ENCODE assay signal across 9 cellular contexts in genomic region chr2:171723724-171724683, GRCh38. TPM values are rescaled to one million over a fixed set of nuclear protein-coding genes. Genes with fewer than 3 reads are reported as not detected.
A peak's percentile ranks its signal among the peaks of the same experiment; 100 is the strongest.
DNase-seq lines count a peak whose midpoint lies in the region; ATAC-seq and TF ChIP-seq lines count a peak whose summit lies in the region.
"Had no signal": no experiment of that assay in that cellular context is flagged by ENCODE, and none has a peak within 500 bp of the region (broad histone marks: within the 10 kb centered on the region; RNA-seq: fewer than 3 reads in every experiment).

No MANE protein-coding gene starts in this region.

- peaks cover 5% of the 10 kb centered on the region; the same call in 2 of the 3 replicates for H3K36me3 Mint-ChIP-seq in GM23338 (ENCODE audit: low read depth)
- peaks cover 13% of the 10 kb centered on the region for H3K36me3 Mint-ChIP-seq in natural killer cell treated with Interleukin-12 subunit alpha and Interleukin-12 subunit beta and Interleukin-15 and Interleukin-18, amount 100 ng/mL, for 72 hours

- H3K4me2 ChIP-seq in GM23338 (no peak overlapping the region), mesendoderm (ENCODE audit: low read length) (no peak overlapping the region)

- no peak overlapping the region for H3K27ac ChIP-seq in GM23338 (ENCODE audit: low read depth)
- no peak overlapping the region for H3K27ac ChIP-seq in brain microvascular endothelial cell
- H3K27ac ChIP-seq in mesendoderm (ENCODE audit: low read depth, low read length), result no peak overlapping the region

- H3K56ac ChIP-seq in mesendoderm (ENCODE audit: low read length), result no peak overlapping the region

- peaks cover 8% of the 10 kb centered on the region for H3K4me1 Mint-ChIP-seq in GM23338
- H3K4me1 Mint-ChIP-seq in natural killer cell treated with Interleukin-12 subunit alpha and Interleukin-12 subunit beta and Interleukin-15 and Interleukin-18, amount 100 ng/mL, for 72 hours (ENCODE audit: low read depth in 2 of 2), result no peaks in the 10 kb centered on the region

- H3K79me2 ChIP-seq in GM23338 (replicated peaks; ENCODE audit: insufficient read depth) (no peaks in the 10 kb centered on the region), mesendoderm (ENCODE audit: control insufficient read depth, insufficient read depth, low read length) (no peaks in the 10 kb centered on the region)

- WGBS in mesendoderm (ENCODE audit: extremely low coverage, insufficient coverage, low lambda C conversion rate), result no CpG with 5 or more reads among the region's 12 CpGs

- H3K4me3 ChIP-seq in GM23338, result no peak overlapping the region
- H3K4me3 ChIP-seq in brain microvascular endothelial cell (ENCODE audit: low read depth, low read length), result no peak overlapping the region
- H3K4me3 ChIP-seq in mesendoderm (ENCODE audit: low read length), result no peak overlapping the region

- H3K18ac ChIP-seq in mesendoderm (ENCODE audit: low read length), result no peak overlapping the region

- H3K23ac ChIP-seq in mesendoderm (ENCODE audit: low read length), result no peak overlapping the region

- peak overlapping the region; percentile 28; the same call in 1 of the 2 replicates for H3K27ac Mint-ChIP-seq in GM23338
- no peak overlapping the region for H3K27ac Mint-ChIP-seq in natural killer cell treated with Interleukin-12 subunit alpha and Interleukin-12 subunit beta and Interleukin-15 and Interleukin-18, amount 100 ng/mL, for 72 hours
- H3K27ac Mint-ChIP-seq: activated T-cell treated with anti-CD3 and anti-CD28 coated beads, Interleukin-2, amount 50 U/mL, for 72 hours had no signal

- H3F3A ChIP-seq in GM23338 (replicated peaks; ENCODE audit: low read depth), result no peaks in the 10 kb centered on the region

- H3K9ac ChIP-seq in mesendoderm (ENCODE audit: low read length), result no peak overlapping the region

- H3K36me3 ChIP-seq in GM23338 (ENCODE audit: insufficient read depth) (peaks cover 24% of the 10 kb centered on the region; the same call in 1 of the 2 replicates), brain microvascular endothelial cell (replicated peaks) (peaks cover 10% of the 10 kb centered on the region), mesendoderm (ENCODE audit: control insufficient read depth, insufficient read depth, low read length) (no peaks in the 10 kb centered on the region)

- H4K5ac ChIP-seq in mesendoderm (ENCODE audit: low read length), result no peak overlapping the region

- TF ChIP-seq CTCF in GM23338 (conservative IDR thresholded peaks at IDR 0.05; ENCODE audit: low read depth in 2 of 2), result peak in 1 of 2 experiments; percentile 52; a peak in 2 of 4 replicates
- TF ChIP-seq CTCF in brain microvascular endothelial cell (IDR thresholded peaks at IDR 0.05; ENCODE audit: low read depth, low read length, missing control alignments), result no peak

- H2AFZ ChIP-seq in GM23338, result no peak overlapping the region

- in situ Hi-C loops in brain microvascular endothelial cell (cut with HindIII; ENCODE audit: low pct_ligation_motif_present, low sequenced_read_pairs), result no loop called here

- H2BK120ac ChIP-seq in mesendoderm (ENCODE audit: low read depth, low read length), result no peak overlapping the region

- no peak overlapping the region for H2BK5ac ChIP-seq in mesendoderm (ENCODE audit: low read length)

- no peaks in the 10 kb centered on the region for H3K9me3 Mint-ChIP-seq in GM23338
- H3K9me3 Mint-ChIP-seq in natural killer cell treated with Interleukin-12 subunit alpha and Interleukin-12 subunit beta and Interleukin-15 and Interleukin-18, amount 100 ng/mL, for 72 hours, result no peaks in the 10 kb centered on the region
- H3K9me3 Mint-ChIP-seq: activated T-cell treated with anti-CD3 and anti-CD28 coated beads, Interleukin-2, amount 50 U/mL, for 72 hours had no signal

- no peak overlapping the region for H3K4me3 Mint-ChIP-seq in GM23338
- H3K4me3 Mint-ChIP-seq in natural killer cell treated with Interleukin-12 subunit alpha and Interleukin-12 subunit beta and Interleukin-15 and Interleukin-18, amount 100 ng/mL, for 72 hours, result no peak overlapping the region
- H3K4me3 Mint-ChIP-seq: activated T-cell treated with anti-CD3 and anti-CD28 coated beads, Interleukin-2, amount 50 U/mL, for 72 hours had no signal

- H3K27me3 ChIP-seq in GM23338 (ENCODE audit: insufficient read depth) (no peaks in the 10 kb centered on the region), brain microvascular endothelial cell (replicated peaks) (no peaks in the 10 kb centered on the region), mesendoderm (ENCODE audit: insufficient read depth, low read length, poor library complexity) (no peaks in the 10 kb centered on the region)

- H3K9me2 ChIP-seq in GM23338 (ENCODE audit: insufficient read depth), result no peaks in the 10 kb centered on the region

- H3K4ac ChIP-seq in mesendoderm (ENCODE audit: low read depth, low read length), result no peak overlapping the region

- no peaks in the 10 kb centered on the region for H4K20me1 ChIP-seq in GM23338 (replicated peaks; ENCODE audit: insufficient read depth)

- H3K4me1 ChIP-seq in GM23338 (ENCODE audit: insufficient read depth), result no peaks in the 10 kb centered on the region
- no peaks in the 10 kb centered on the region for H3K4me1 ChIP-seq in mesendoderm (ENCODE audit: control insufficient read depth, low read depth, low read length)

- no peak overlapping the region for H2AK5ac ChIP-seq in mesendoderm (ENCODE audit: low read length)

- H3K27me3 Mint-ChIP-seq in GM23338 (ENCODE audit: insufficient read depth, low read depth, poor library complexity), result no peaks in the 10 kb centered on the region
- H3K27me3 Mint-ChIP-seq in natural killer cell treated with Interleukin-12 subunit alpha and Interleukin-12 subunit beta and Interleukin-15 and Interleukin-18, amount 100 ng/mL, for 72 hours, result no peaks in the 10 kb centered on the region

- H2BK15ac ChIP-seq in mesendoderm (replicated peaks; ENCODE audit: low read depth), result no peak overlapping the region

- ATAC-seq in GM23338, result peak; percentile 90
- no peak for ATAC-seq in HG03039 (IDR thresholded peaks at IDR 0.05; ENCODE audit: unreplicated experiment)
- ATAC-seq in GM21619 (IDR thresholded peaks at IDR 0.05; ENCODE audit: unreplicated experiment), result no peak
- ATAC-seq in natural killer cell treated with Interleukin-12 subunit alpha and Interleukin-12 subunit beta and Interleukin-15 and Interleukin-18, amount 100 ng/mL, for 72 hours, result no peak
- ATAC-seq: activated T-cell treated with anti-CD3 and anti-CD28 coated beads, Interleukin-2, amount 50 U/mL, for 72 hours had no signal

- peaks cover 2% of the 10 kb centered on the region for H3K79me1 ChIP-seq in mesendoderm (ENCODE audit: low read length)

- no peak overlapping the region for H4K8ac ChIP-seq in mesendoderm (ENCODE audit: low read depth, low read length)

- DNase-seq in GM23338 (ENCODE audit: low spot score) (peak; percentile 54), NCI-H2171 (lab: John Stamatoyannopoulos, UW) (peak; percentile 90), brain microvascular endothelial cell (peak; percentile 22), mesendoderm (peak; percentile 45), ureter (ENCODE audit: low spot score) (no peak)
- DNase-seq in natural killer cell treated with Interleukin-12 subunit alpha and Interleukin-12 subunit beta and Interleukin-15 and Interleukin-18, amount 100 ng/mL, for 72 hours (ENCODE audit: low spot score), result no peak
- DNase-seq: activated T-cell treated with anti-CD3 and anti-CD28 coated beads, Interleukin-2, amount 50 U/mL, for 72 hours had no signal

TF ChIP-seq in GM23338, 12 proteins besides CTCF, POLR2A, EP300 and RAD21 (continues in another document):
- no peak for TF ChIP-seq EZH2 (IDR thresholded peaks at IDR 0.05; ENCODE audit: low read depth, unreplicated experiment)

RNA-seq across cellular contexts. Expression of gene DYNC1I2, which starts 36.7 kb away (rescaled TPM):
- 68.0 and 79.4 TPM in 2 replicates for total RNA-seq in GM23338 (2014; rRNA removed; shearing (Covaris generic))
- polyA plus RNA-seq in GM23338 (2016; fragmentation: Nextera tagmentation; extraction: Ambion mirVana), result 102 and 110 TPM in 2 replicates
- 106 TPM for polyA plus RNA-seq in mesendoderm (2013, experiment 1 of 2)
- 115 TPM for polyA plus RNA-seq in mesendoderm (2013, experiment 2 of 2)
- total RNA-seq in ureter, result 97.6 TPM
- total RNA-seq in natural killer cell treated with Interleukin-12 subunit alpha and Interleukin-12 subunit beta and Interleukin-15 and Interleukin-18, amount 100 ng/mL, for 72 hours, result 10 to 100 TPM; 51.0 to 62.3 TPM

Comparison
In these comparisons a context has a peak if more than half of its experiments do, and no peak if none do; other contexts are left out.
1. DNase-seq: peak in GM23338 (single experiment), NCI-H2171 (single experiment), brain microvascular endothelial cell (single experiment) and mesendoderm (single experiment); none in ureter (single experiment) and natural killer cell treated with Interleukin-12 subunit alpha and Interleukin-12 subunit beta and Interleukin-15 and Interleukin-18, amount 100 ng/mL, for 72 hours (single experiment).